Comparison of ENCODE assay signal across 8 cellular contexts in the genomic region with DNA sequence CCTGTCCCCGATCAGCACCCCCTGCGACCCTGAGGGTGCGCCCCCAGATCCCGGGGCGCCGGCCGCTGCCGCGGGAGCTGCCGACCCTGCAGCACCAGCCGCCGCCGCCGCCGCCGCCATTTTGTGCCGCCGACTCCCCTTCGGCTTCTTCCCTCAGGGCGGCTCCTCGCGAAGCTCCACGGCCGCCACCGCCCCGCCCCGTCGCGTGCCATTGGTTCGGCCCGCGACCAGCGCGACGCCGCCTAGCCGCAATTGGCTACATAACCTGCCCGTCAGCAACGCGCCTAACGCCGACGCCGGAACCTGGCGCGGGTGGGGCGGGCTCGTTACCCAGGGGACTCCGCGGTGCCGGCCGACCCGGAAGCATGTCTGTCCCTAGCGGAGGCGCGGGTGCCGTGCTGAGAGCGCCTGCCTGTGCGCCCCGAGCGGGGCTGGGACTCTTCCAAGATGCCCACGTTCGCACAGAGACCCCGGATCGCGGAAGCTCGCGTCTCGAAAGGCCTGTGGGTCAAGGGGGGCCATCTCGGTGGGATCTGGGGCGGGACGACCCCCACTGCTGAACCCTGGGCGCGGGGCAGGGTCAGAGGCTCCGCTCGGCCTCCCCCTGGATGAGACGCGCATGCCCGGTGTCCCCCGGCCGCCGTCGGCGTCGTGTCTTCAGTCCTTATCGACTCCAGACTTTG. TPM values are rescaled to one million over a fixed set of nuclear protein-coding genes. Genes with fewer than 3 reads are reported as not detected.
A peak's percentile ranks its signal among the peaks of the same experiment; 100 is the strongest.
DNase-seq lines count a peak whose midpoint lies in the region; ATAC-seq and TF ChIP-seq lines count a peak whose summit lies in the region.

A gene (minus strand): TSS at position 149 of the 683 bp plus-strand sequence. CDS start 29 bp downstream, at position 120.

- TF ChIP-seq POLR2A in GM19099 (IDR thresholded peaks at IDR 0.05; ENCODE audit: extremely low read depth, insufficient read length, low read depth): peak; percentile 97

- no peaks in the 10 kb centered on the region for H3K27me3 ChIP-seq in kidney epithelial cell (ENCODE audit: control insufficient read depth, insufficient read depth, low read length)

- H3K36me3 ChIP-seq in kidney epithelial cell (ENCODE audit: control insufficient read depth, insufficient read depth, low read length): peaks cover 10% of the 10 kb centered on the region

- DNase-seq in Ammon's horn (ENCODE audit: low spot score) (peak; percentile 98), NCI-H460 (ENCODE audit: extremely low read depth, low read depth) (peak; percentile 94), cerebellum (ENCODE audit: low spot score) (peak; percentile 98), kidney epithelial cell (ENCODE audit: low read depth) (peak; percentile 84)
- DNase-seq in activated CD4-positive, alpha-beta T cell treated with anti-CD3 and anti-CD28 coated beads for 1 hour: peak; percentile 99
- peak; percentile 98 to 100 for DNase-seq in stimulated activated CD4-positive, alpha-beta T cell treated with anti-CD3 and anti-CD28 coated beads, Interleukin-15, amount 100 ng/mL, for 48 hours (ENCODE audit: low read depth in 2 of 2)

- peak; percentile 54 for TF ChIP-seq CTCF in kidney epithelial cell (IDR thresholded peaks at IDR 0.05; ENCODE audit: insufficient read depth, low read length, poor library complexity, severe bottlenecking)

- ATAC-seq in HG03432 (IDR thresholded peaks at IDR 0.05; ENCODE audit: unreplicated experiment): peak; percentile 92

- H3K4me3 ChIP-seq in kidney epithelial cell (ENCODE audit: low read depth, low read length): peak within 1 kb of the TSS; percentile 96

RNA-seq across cellular contexts. Expression of the gene that starts here (rescaled TPM):
- total RNA-seq in NCI-H460 (2014; rRNA removed; shearing (Covaris generic)): 70.1 and 110 TPM in 2 replicates
- 432 and 478 TPM in 2 replicates for polyA plus RNA-seq in NCI-H460 (2014; cell fraction: nucleus; rRNA removed)
- total RNA-seq in cerebellum (197 TPM), kidney epithelial cell (134 and 136 TPM in 2 replicates)

Comparison
In these comparisons a context has a peak if more than half of its experiments do, and no peak if none do; other contexts are left out.
1. Peak in every context shown above with its lines: DNase-seq, ATAC-seq and H3K4me3 ChIP-seq.